ENCODE assay signal across 3 cellular contexts in genomic region chr17:19659366-19660177, GRCh38.
TF ChIP-seq lines count a peak whose summit lies in the region.

No MANE protein-coding gene starts in this region.

TF ChIP-seq in HEK293T, 16 proteins besides CTCF, POLR2A, EP300 and RAD21 (continued from another document):
- TF ChIP-seq CTBP1 (IDR thresholded peaks at IDR 0.05; ENCODE audit: borderline replicate concordance) (no peak), FOXA1 (IDR thresholded peaks at IDR 0.05) (no peak)

TF ChIP-seq in WTC11, 78 proteins besides CTCF, POLR2A, EP300 and RAD21:
- TF ChIP-seq, protein P1, sequence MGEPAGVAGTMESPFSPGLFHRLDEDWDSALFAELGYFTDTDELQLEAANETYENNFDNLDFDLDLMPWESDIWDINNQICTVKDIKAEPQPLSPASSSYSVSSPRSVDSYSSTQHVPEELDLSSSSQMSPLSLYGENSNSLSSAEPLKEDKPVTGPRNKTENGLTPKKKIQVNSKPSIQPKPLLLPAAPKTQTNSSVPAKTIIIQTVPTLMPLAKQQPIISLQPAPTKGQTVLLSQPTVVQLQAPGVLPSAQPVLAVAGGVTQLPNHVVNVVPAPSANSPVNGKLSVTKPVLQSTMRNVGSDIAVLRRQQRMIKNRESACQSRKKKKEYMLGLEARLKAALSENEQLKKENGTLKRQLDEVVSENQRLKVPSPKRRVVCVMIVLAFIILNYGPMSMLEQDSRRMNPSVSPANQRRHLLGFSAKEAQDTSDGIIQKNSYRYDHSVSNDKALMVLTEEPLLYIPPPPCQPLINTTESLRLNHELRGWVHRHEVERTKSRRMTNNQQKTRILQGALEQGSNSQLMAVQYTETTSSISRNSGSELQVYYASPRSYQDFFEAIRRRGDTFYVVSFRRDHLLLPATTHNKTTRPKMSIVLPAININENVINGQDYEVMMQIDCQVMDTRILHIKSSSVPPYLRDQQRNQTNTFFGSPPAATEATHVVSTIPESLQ (CRISPR knock-in tag; IDR thresholded peaks at IDR 0.05), result no peak
- TF ChIP-seq OVOL2 (CRISPR knock-in tag; IDR thresholded peaks at IDR 0.05; ENCODE audit: borderline replicate concordance) (no peak), ZNF671 (CRISPR knock-in tag; IDR thresholded peaks at IDR 0.05) (no peak), GABPB1 (CRISPR knock-in tag; IDR thresholded peaks at IDR 0.05) (peak; percentile 91), IRF1 (CRISPR knock-in tag; IDR thresholded peaks at IDR 0.05) (no peak), NR2C2 (CRISPR knock-in tag; IDR thresholded peaks at IDR 0.05) (no peak)
- TF ChIP-seq, protein P2, sequence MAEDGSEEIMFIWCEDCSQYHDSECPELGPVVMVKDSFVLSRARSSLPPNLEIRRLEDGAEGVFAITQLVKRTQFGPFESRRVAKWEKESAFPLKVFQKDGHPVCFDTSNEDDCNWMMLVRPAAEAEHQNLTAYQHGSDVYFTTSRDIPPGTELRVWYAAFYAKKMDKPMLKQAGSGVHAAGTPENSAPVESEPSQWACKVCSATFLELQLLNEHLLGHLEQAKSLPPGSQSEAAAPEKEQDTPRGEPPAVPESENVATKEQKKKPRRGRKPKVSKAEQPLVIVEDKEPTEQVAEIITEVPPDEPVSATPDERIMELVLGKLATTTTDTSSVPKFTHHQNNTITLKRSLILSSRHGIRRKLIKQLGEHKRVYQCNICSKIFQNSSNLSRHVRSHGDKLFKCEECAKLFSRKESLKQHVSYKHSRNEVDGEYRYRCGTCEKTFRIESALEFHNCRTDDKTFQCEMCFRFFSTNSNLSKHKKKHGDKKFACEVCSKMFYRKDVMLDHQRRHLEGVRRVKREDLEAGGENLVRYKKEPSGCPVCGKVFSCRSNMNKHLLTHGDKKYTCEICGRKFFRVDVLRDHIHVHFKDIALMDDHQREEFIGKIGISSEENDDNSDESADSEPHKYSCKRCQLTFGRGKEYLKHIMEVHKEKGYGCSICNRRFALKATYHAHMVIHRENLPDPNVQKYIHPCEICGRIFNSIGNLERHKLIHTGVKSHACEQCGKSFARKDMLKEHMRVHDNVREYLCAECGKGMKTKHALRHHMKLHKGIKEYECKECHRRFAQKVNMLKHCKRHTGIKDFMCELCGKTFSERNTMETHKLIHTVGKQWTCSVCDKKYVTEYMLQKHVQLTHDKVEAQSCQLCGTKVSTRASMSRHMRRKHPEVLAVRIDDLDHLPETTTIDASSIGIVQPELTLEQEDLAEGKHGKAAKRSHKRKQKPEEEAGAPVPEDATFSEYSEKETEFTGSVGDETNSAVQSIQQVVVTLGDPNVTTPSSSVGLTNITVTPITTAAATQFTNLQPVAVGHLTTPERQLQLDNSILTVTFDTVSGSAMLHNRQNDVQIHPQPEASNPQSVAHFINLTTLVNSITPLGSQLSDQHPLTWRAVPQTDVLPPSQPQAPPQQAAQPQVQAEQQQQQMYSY (CRISPR knock-in tag; IDR thresholded peaks at IDR 0.05), result no peak

TF ChIP-seq in liver, 16 proteins besides CTCF, POLR2A, EP300 and RAD21 (continued from another document):
- TF ChIP-seq REST (IDR thresholded peaks at IDR 0.05) (no peak), ZBTB33 (IDR thresholded peaks at IDR 0.05) (no peak)
